Comparison of ENCODE assay signal across 13 cellular contexts in genomic region chr10:66836057-66836456, GRCh38.
DNase-seq lines count a peak whose midpoint lies in the region; ATAC-seq, FAIRE-seq and TF ChIP-seq lines count a peak whose summit lies in the region.
"Had no signal": no experiment of that assay in that cellular context is flagged by ENCODE, and none has a peak within 500 bp of the region (broad histone marks: within the 10 kb centered on the region; RNA-seq: fewer than 3 reads in every experiment).

No MANE protein-coding gene starts in this region.

- no peak for TF ChIP-seq CTCF in AG04449 (IDR thresholded peaks at IDR 0.05; ENCODE audit: insufficient read depth, low read length, missing control alignments)
- no peak for TF ChIP-seq CTCF in HFF-Myc (IDR thresholded peaks at IDR 0.05; ENCODE audit: low read depth, low read length, missing control alignments)
- TF ChIP-seq CTCF in WTC11 (IDR thresholded peaks at IDR 0.05): no peak
- no peak for TF ChIP-seq CTCF in GM10266 (IDR thresholded peaks at IDR 0.05; ENCODE audit: control insufficient read depth, insufficient read depth, low read depth, missing control alignments)
- TF ChIP-seq CTCF in progenitor cell of endocrine pancreas (IDR thresholded peaks at IDR 0.05; ENCODE audit: unreplicated experiment): no peak

- no peak overlapping the region for H3K4me3 Mint-ChIP-seq in WTC11
- no peak overlapping the region for H3K4me3 Mint-ChIP-seq in progenitor cell of endocrine pancreas (ENCODE audit: low read depth)

- H3K27me3 Mint-ChIP-seq in WTC11 (ENCODE audit: low read depth): no peaks in the 10 kb centered on the region
- H3K27me3 Mint-ChIP-seq in progenitor cell of endocrine pancreas: no peaks in the 10 kb centered on the region

- H3K4me1 Mint-ChIP-seq in WTC11 (peaks cover 32% of the 10 kb centered on the region), progenitor cell of endocrine pancreas (ENCODE audit: low read depth) (peaks cover 5% of the 10 kb centered on the region)

- H3K27ac Mint-ChIP-seq in WTC11: no peak overlapping the region
- H3K27ac Mint-ChIP-seq in progenitor cell of endocrine pancreas: no peak overlapping the region

- peak; percentile 78 for FAIRE-seq in islet of Langerhans (lab: Jason Lieb, UNC)

- POLR2A ChIA-PET in AG04449 (lab: Yijun Ruan, JAX): interaction anchor here (1.7 kb wide), 1 partner anchor 9 kb away, joined by 4 read pairs; no protein-coding TSS in a partner anchor
- POLR2A ChIA-PET in WTC11 (lab: Charles Lee): no interaction called here

- CTCF ChIA-PET in AG04449 (lab: Yijun Ruan, JAX) (interaction anchor here (0.7 to 1.5 kb wide), 4 partner anchors 9 to 72 kb away, joined by 3 to 4 read pairs (median 3); no protein-coding TSS in a partner anchor), WTC11 (lab: Charles Lee) (interaction anchor here (1.1 kb wide), 1 partner anchor 250 kb away, joined by 3 read pairs; no protein-coding TSS in a partner anchor)

- ATAC-seq in WTC11 (peak; percentile 19; the same call in 1 of the 2 replicates), GM21360 (IDR thresholded peaks at IDR 0.05; ENCODE audit: unreplicated experiment) (no peak)
- ATAC-seq: gastroesophageal sphincter had no signal

- no peak overlapping the region for H3K4me3 ChIP-seq in AG04449 (ENCODE audit: low read depth, low read length)
- H3K4me3 ChIP-seq in HFF-Myc (replicated peaks; ENCODE audit: low read depth, low read length): no peak overlapping the region
- H3K4me3 ChIP-seq: gastroesophageal sphincter had no signal

- H3K9me3 Mint-ChIP-seq in WTC11 (no peaks in the 10 kb centered on the region; the same call in 1 of the 2 replicates), progenitor cell of endocrine pancreas (ENCODE audit: low read depth) (no peaks in the 10 kb centered on the region)

- DNase-seq in AG04449 (ENCODE audit: low read depth, low spot score) (peak; percentile 59), HFF-Myc (ENCODE audit: extremely low read depth, low read depth) (peak; percentile 54), WTC11 (ENCODE audit: low spot score) (no peak), GM10266 (ENCODE audit: extremely low spot score) (no peak), HUDEP-2 (lab: John Stamatoyannopoulos, UW; ENCODE audit: unreplicated experiment in 76 of 76) (no peak), progenitor cell of endocrine pancreas (ENCODE audit: low spot score, unreplicated experiment) (no peak)
- DNase-seq: activated T-cell treated with anti-CD3 and anti-CD28 coated beads for 4 hours; central memory CD4-positive, alpha-beta T cell; NCI-H1694 treated with DMSO at 0.1 percent for 48 hours; retina had no signal

- no peaks in the 10 kb centered on the region for H3K36me3 Mint-ChIP-seq in WTC11
- no peaks in the 10 kb centered on the region for H3K36me3 Mint-ChIP-seq in progenitor cell of endocrine pancreas (ENCODE audit: insufficient read depth)

TF ChIP-seq in WTC11, 78 proteins besides CTCF, POLR2A, EP300 and RAD21:
- TF ChIP-seq HMGXB4 (CRISPR knock-in tag; IDR thresholded peaks at IDR 0.05) (no peak), USF2 (CRISPR knock-in tag; IDR thresholded peaks at IDR 0.05) (no peak), JUN (CRISPR knock-in tag; IDR thresholded peaks at IDR 0.05) (no peak), IRF2 (CRISPR knock-in tag; IDR thresholded peaks at IDR 0.05; ENCODE audit: borderline replicate concordance, low read depth) (no peak), ZNF396 (CRISPR knock-in tag; IDR thresholded peaks at IDR 0.05; ENCODE audit: borderline replicate concordance) (no peak), STAT6 (CRISPR knock-in tag; conservative IDR thresholded peaks at IDR 0.05; ENCODE audit: low read depth) (no peak), NR2C2 (CRISPR knock-in tag; IDR thresholded peaks at IDR 0.05) (no peak)
TF ChIP-seq in WTC11: peak in this region for 0.

Comparison
In these comparisons a context has a peak if more than half of its experiments do, and no peak if none do; other contexts are left out.
1. DNase-seq: peak in AG04449 (single experiment) and HFF-Myc (single experiment); none in WTC11 (single experiment), GM10266 (single experiment), HUDEP-2 (0 of 76) and progenitor cell of endocrine pancreas (single experiment).